ENCODE assay signal across 16 cellular contexts in the genomic region with DNA sequence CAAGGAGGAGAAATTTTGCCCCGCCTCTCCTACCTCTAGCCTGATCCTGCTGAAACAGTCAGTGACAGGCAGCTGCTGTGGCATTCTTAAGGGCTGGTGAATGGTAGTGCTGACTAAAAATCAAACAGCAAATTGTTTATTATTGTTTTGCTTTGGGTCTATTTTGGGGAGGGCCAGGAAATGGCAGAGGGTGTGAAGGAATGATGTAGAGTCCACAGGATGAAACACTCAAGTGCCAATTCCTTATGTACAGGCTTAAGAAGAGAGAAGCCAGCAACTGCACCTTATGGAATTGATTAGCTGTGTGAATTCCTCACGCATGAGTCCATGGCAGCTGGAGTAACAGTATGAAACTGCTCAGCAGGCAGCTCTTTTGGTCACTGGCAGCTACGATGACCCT. TPM values are rescaled to one million over a fixed set of nuclear protein-coding genes. Genes with fewer than 3 reads are reported as not detected.
DNase-seq lines count a peak whose midpoint lies in the region; ATAC-seq, FAIRE-seq and TF ChIP-seq lines count a peak whose summit lies in the region.
"Had no signal": no experiment of that assay in that cellular context is flagged by ENCODE, and none has a peak within 500 bp of the region (broad histone marks: within the 10 kb centered on the region; RNA-seq: fewer than 3 reads in every experiment).

No MANE protein-coding gene starts in this region.

- H3K9me3 ChIP-seq in AG04450 (ENCODE audit: control insufficient read depth, insufficient read depth, low read length) = no peaks in the 10 kb centered on the region
- no peaks in the 10 kb centered on the region for H3K9me3 ChIP-seq in CD8-positive, alpha-beta T cell (ENCODE audit: low read length)

- no peak overlapping the region for H3K4me3 Mint-ChIP-seq in CD8-positive, alpha-beta T cell
- H3K4me3 Mint-ChIP-seq: activated naive CD4-positive, alpha-beta T cell treated with anti-CD3 and anti-CD28 coated beads, Interleukin-2, amount 10 ng/mL, durations not matched to agents 7 days and 5 days; neural crest cell had no signal

- no peaks in the 10 kb centered on the region for H3K36me3 ChIP-seq in CD8-positive, alpha-beta T cell (ENCODE audit: insufficient read depth, low read length)

- H3K27ac ChIP-seq in AG04450 (ENCODE audit: low read depth, low read length) = no peak overlapping the region
- no peak overlapping the region for H3K27ac ChIP-seq in CD8-positive, alpha-beta T cell (ENCODE audit: low read depth, low read length)

- H3K27me3 ChIP-seq in AG04450 (ENCODE audit: control insufficient read depth, insufficient read depth, low read length) = no peaks in the 10 kb centered on the region
- H3K27me3 ChIP-seq in CD8-positive, alpha-beta T cell (ENCODE audit: insufficient read depth, low read length) = no peaks in the 10 kb centered on the region

- TF ChIP-seq CTCF in AG04450 (IDR thresholded peaks at IDR 0.05; ENCODE audit: low read depth, low read length) = no peak
- no peak for TF ChIP-seq CTCF in CD8-positive, alpha-beta T cell (IDR thresholded peaks at IDR 0.05)

- DNase-seq in AG04450 (ENCODE audit: low read depth, low spot score) (peak; percentile 86), HTR-8/SVneo (ENCODE audit: insufficient read length, low spot score) (peak; percentile 42), brain pericyte (ENCODE audit: low read depth, low spot score) (peak; percentile 88), kidney tubule cell (ENCODE audit: low spot score) (peak; percentile 37), left colon (no peak)
- no peak for DNase-seq in CD8-positive, alpha-beta T cell
- DNase-seq: activated CD4-positive, alpha-beta T cell treated with anti-CD3 and anti-CD28 coated beads, Interleukin-2, amount 50 U/mL, for 4 hours; activated naive CD4-positive, alpha-beta T cell treated with anti-CD3 and anti-CD28 coated beads, Interleukin-2, amount 10 ng/mL, durations not matched to agents 7 days and 5 days; NCI-H774; stimulated activated naive CD4-positive, alpha-beta T cell treated with Interleukin-2 at 50 U/mL for 16 hours had no signal

- H3K27me3 Mint-ChIP-seq in CD8-positive, alpha-beta T cell (ENCODE audit: low read depth) = no peaks in the 10 kb centered on the region
- H3K27me3 Mint-ChIP-seq: activated naive CD4-positive, alpha-beta T cell treated with anti-CD3 and anti-CD28 coated beads, Interleukin-2, amount 10 ng/mL, durations not matched to agents 7 days and 5 days had no signal

- H3K9me3 Mint-ChIP-seq in CD8-positive, alpha-beta T cell = no peaks in the 10 kb centered on the region
- H3K9me3 Mint-ChIP-seq: activated naive CD4-positive, alpha-beta T cell treated with anti-CD3 and anti-CD28 coated beads, Interleukin-2, amount 10 ng/mL, durations not matched to agents 7 days and 5 days; neural crest cell had no signal

- FAIRE-seq in HTR-8/SVneo (lab: Jason Lieb, UNC) = peak; percentile 96
- FAIRE-seq: endometrium, GM19239, islet of Langerhans had no signal

- H3K4me1 ChIP-seq in CD8-positive, alpha-beta T cell (ENCODE audit: insufficient read depth, low read length) = no peaks in the 10 kb centered on the region

- no peak for ATAC-seq in GM19463 (IDR thresholded peaks at IDR 0.05; ENCODE audit: unreplicated experiment)
- no peak for ATAC-seq in GM21529 (IDR thresholded peaks at IDR 0.05; ENCODE audit: unreplicated experiment)
- no peak for ATAC-seq in left colon
- no peak for ATAC-seq in CD8-positive, alpha-beta T cell

- no peak overlapping the region for H3K4me3 ChIP-seq in AG04450 (ENCODE audit: low read depth, low read length)
- no peak overlapping the region for H3K4me3 ChIP-seq in CD8-positive, alpha-beta T cell (ENCODE audit: low read depth, low read length)

- no peaks in the 10 kb centered on the region for H3K4me1 Mint-ChIP-seq in CD8-positive, alpha-beta T cell (ENCODE audit: low read depth)
- H3K4me1 Mint-ChIP-seq: activated naive CD4-positive, alpha-beta T cell treated with anti-CD3 and anti-CD28 coated beads, Interleukin-2, amount 10 ng/mL, durations not matched to agents 7 days and 5 days; neural crest cell had no signal

- no peak overlapping the region for H3K27ac Mint-ChIP-seq in CD8-positive, alpha-beta T cell
- H3K27ac Mint-ChIP-seq: activated naive CD4-positive, alpha-beta T cell treated with anti-CD3 and anti-CD28 coated beads, Interleukin-2, amount 10 ng/mL, durations not matched to agents 7 days and 5 days had no signal

- intact Hi-C loops in left colon (cut with DNase I, micrococcal nuclease) = no loop called here
- intact Hi-C loops in CD8-positive, alpha-beta T cell (cut with DNase I, micrococcal nuclease) = no loop called here

- CTCF ChIA-PET in AG04450 (lab: Charles Lee) = interaction anchor here (2.4 kb wide), 1 partner anchor 294 kb away, joined by 8 read pairs; no protein-coding TSS in a partner anchor
- CTCF ChIA-PET in CD8-positive, alpha-beta T cell (lab: Charles Lee) = no interaction called here

- POLR2A ChIA-PET in AG04450 (lab: Yijun Ruan, JAX) = interaction anchor here (0.7 to 0.9 kb wide), 3 partner anchors 14 to 294 kb away, joined by 3 read pairs; no protein-coding TSS in a partner anchor
- POLR2A ChIA-PET in CD8-positive, alpha-beta T cell (lab: Charles Lee) = no interaction called here

- H3K36me3 Mint-ChIP-seq in CD8-positive, alpha-beta T cell = no peaks in the 10 kb centered on the region
- H3K36me3 Mint-ChIP-seq: activated naive CD4-positive, alpha-beta T cell treated with anti-CD3 and anti-CD28 coated beads, Interleukin-2, amount 10 ng/mL, durations not matched to agents 7 days and 5 days had no signal

RNA-seq across cellular contexts. Expression of a gene that starts 39.7 kb away (rescaled TPM):
- polyA plus RNA-seq in AG04450 (2011; rRNA removed) = 30.1 and 31.0 TPM in 2 replicates
- 35.3 and 35.7 TPM in 2 replicates for polyA minus RNA-seq in AG04450 (2011; rRNA and poly(A)+ RNA removed)
- 1 to 10 TPM; 2.5 TPM for total RNA-seq in left colon
- not detected for total RNA-seq in CD8-positive, alpha-beta T cell

Comparison
In these comparisons a context has a peak if more than half of its experiments do, and no peak if none do; other contexts are left out.
1. DNase-seq: peak in AG04450 (single experiment), HTR-8/SVneo (single experiment), brain pericyte (single experiment) and kidney tubule cell (single experiment); none in left colon (0 of 2) and CD8-positive, alpha-beta T cell (0 of 7).